1 cellular context compared by ENCODE assay signal in genomic region chr1:6762060-6762459, GRCh38.
TF ChIP-seq lines count a peak whose summit lies in the region.

No MANE protein-coding gene starts in this region.

TF ChIP-seq in HepG2, 621 proteins besides CTCF, POLR2A, EP300 and RAD21 (continued from another document and continues in another):
- TF ChIP-seq E2F5 (CRISPR knock-in tag; conservative IDR thresholded peaks at IDR 0.05) (no peak), MAFF (IDR thresholded peaks at IDR 0.05; ENCODE audit: low read depth, low read length) (peak; percentile 65), ZNF619 (CRISPR knock-in tag; IDR thresholded peaks at IDR 0.05) (no peak), BCL6 (CRISPR knock-in tag; IDR thresholded peaks at IDR 0.05) (peak; percentile 56), ZNF616 (CRISPR knock-in tag; IDR thresholded peaks at IDR 0.05; ENCODE audit: low read depth) (no peak), MAZ (IDR thresholded peaks at IDR 0.05; ENCODE audit: borderline replicate concordance, low read depth, low read length) (no peak), MAZ (CRISPR knock-in tag; IDR thresholded peaks at IDR 0.05; ENCODE audit: low read depth) (no peak), ZFY (CRISPR knock-in tag; IDR thresholded peaks at IDR 0.05) (no peak), SIN3B (IDR thresholded peaks at IDR 0.05; ENCODE audit: low read length) (no peak), RXRA (CRISPR knock-in tag; IDR thresholded peaks at IDR 0.05) (no peak), YEATS4 (CRISPR knock-in tag; IDR thresholded peaks at IDR 0.05; ENCODE audit: borderline replicate concordance) (no peak), ZNF790 (CRISPR knock-in tag; IDR thresholded peaks at IDR 0.05; ENCODE audit: borderline replicate concordance) (no peak), ZNF674 (CRISPR knock-in tag; IDR thresholded peaks at IDR 0.05; ENCODE audit: low read depth) (no peak), TIGD3 (CRISPR knock-in tag; IDR thresholded peaks at IDR 0.05; ENCODE audit: borderline replicate concordance) (no peak), ZNF879 (CRISPR knock-in tag; IDR thresholded peaks at IDR 0.05) (no peak), POGZ (CRISPR knock-in tag; IDR thresholded peaks at IDR 0.05) (no peak), PCBP2 (optimal IDR thresholded peaks at IDR 0.05; ENCODE audit: low read depth, low read length, poor library complexity, severe bottlenecking) (no peak), CEBPG (CRISPR knock-in tag; IDR thresholded peaks at IDR 0.05) (peak; percentile 84), ZNF564 (CRISPR knock-in tag; IDR thresholded peaks at IDR 0.05) (no peak), ZNF431 (CRISPR knock-in tag; IDR thresholded peaks at IDR 0.05; ENCODE audit: borderline replicate concordance, low read depth) (no peak), HES4 (CRISPR knock-in tag; IDR thresholded peaks at IDR 0.05; ENCODE audit: borderline replicate concordance) (no peak), CEBPB (IDR thresholded peaks at IDR 0.05; ENCODE audit: borderline replicate concordance, low read depth, low read length) (peak; percentile 96), AKNA (CRISPR knock-in tag; IDR thresholded peaks at IDR 0.05; ENCODE audit: borderline replicate concordance) (no peak), E2F1 (CRISPR knock-in tag; IDR thresholded peaks at IDR 0.05) (no peak), HNRNPK (IDR thresholded peaks at IDR 0.05; ENCODE audit: low read depth, low read length, poor library complexity, severe bottlenecking) (no peak), ZNF724P (CRISPR knock-in tag; IDR thresholded peaks at IDR 0.05; ENCODE audit: borderline replicate concordance) (no peak), HOXA9 (CRISPR knock-in tag; IDR thresholded peaks at IDR 0.05; ENCODE audit: borderline replicate concordance) (no peak), ZNF451 (CRISPR knock-in tag; IDR thresholded peaks at IDR 0.05) (no peak), HHEX (CRISPR knock-in tag; IDR thresholded peaks at IDR 0.05) (no peak), ZNF331 (CRISPR knock-in tag; IDR thresholded peaks at IDR 0.05) (no peak; the same call in 1 of the 2 replicates), ZNF782 (CRISPR knock-in tag; IDR thresholded peaks at IDR 0.05; ENCODE audit: borderline replicate concordance) (no peak), KLF6 (CRISPR knock-in tag; IDR thresholded peaks at IDR 0.05) (no peak), FUBP1 (CRISPR knock-in tag; IDR thresholded peaks at IDR 0.05; ENCODE audit: borderline replicate concordance) (no peak), GMEB1 (CRISPR knock-in tag; IDR thresholded peaks at IDR 0.05; ENCODE audit: borderline replicate concordance) (no peak), ZNF614 (CRISPR knock-in tag; IDR thresholded peaks at IDR 0.05; ENCODE audit: borderline replicate concordance) (no peak), THAP11 (CRISPR knock-in tag; IDR thresholded peaks at IDR 0.05) (no peak), ZUFSP (CRISPR knock-in tag; IDR thresholded peaks at IDR 0.05; ENCODE audit: borderline replicate concordance) (no peak), RAD51 (IDR thresholded peaks at IDR 0.05; ENCODE audit: borderline replicate concordance) (no peak), NR2F6 (IDR thresholded peaks at IDR 0.05) (no peak), NR2F6 (CRISPR knock-in tag; IDR thresholded peaks at IDR 0.05) (no peak), FOXA3 (CRISPR knock-in tag; IDR thresholded peaks at IDR 0.05) (peak; percentile 17; the same call in 1 of the 2 replicates), ZNF672 (CRISPR knock-in tag; IDR thresholded peaks at IDR 0.05) (no peak), NFYB (CRISPR knock-in tag; IDR thresholded peaks at IDR 0.05) (no peak), ZNF703 (CRISPR knock-in tag; IDR thresholded peaks at IDR 0.05; ENCODE audit: borderline replicate concordance) (no peak), ZMAT3 (CRISPR knock-in tag; conservative IDR thresholded peaks at IDR 0.05) (no peak), DMAP1 (CRISPR knock-in tag; IDR thresholded peaks at IDR 0.05) (no peak), ELK4 (CRISPR knock-in tag; IDR thresholded peaks at IDR 0.05; ENCODE audit: borderline replicate concordance) (no peak), TAF1 (CRISPR knock-in tag; IDR thresholded peaks at IDR 0.05) (no peak), HNF4A (CRISPR knock-in tag; IDR thresholded peaks at IDR 0.05) (peak; percentile 22; the same call in 1 of the 2 replicates), GABPA (IDR thresholded peaks at IDR 0.05; ENCODE audit: low read depth, low read length) (no peak), GABPA (CRISPR knock-in tag; IDR thresholded peaks at IDR 0.05; ENCODE audit: low read depth) (no peak), SMC3 (IDR thresholded peaks at IDR 0.05; ENCODE audit: low read length) (no peak; the same call in 1 of the 2 replicates), ZBTB4 (CRISPR knock-in tag; IDR thresholded peaks at IDR 0.05; ENCODE audit: borderline replicate concordance) (no peak), ADNP (CRISPR knock-in tag; IDR thresholded peaks at IDR 0.05) (no peak), MXI1 (IDR thresholded peaks at IDR 0.05; ENCODE audit: borderline replicate concordance, low read depth, low read length) (no peak)
